ENCODE assay signal across 10 cellular contexts in genomic region chr6:85674604-85675003, GRCh38. TPM values are rescaled to one million over a fixed set of nuclear protein-coding genes. Genes with fewer than 3 reads are reported as not detected.
DNase-seq lines count a peak whose midpoint lies in the region; ATAC-seq and TF ChIP-seq lines count a peak whose summit lies in the region.
"Had no signal": no experiment of that assay in that cellular context is flagged by ENCODE, and none has a peak within 500 bp of the region (broad histone marks: within the 10 kb centered on the region; RNA-seq: fewer than 3 reads in every experiment).

No MANE protein-coding gene starts in this region.

- no peaks in the 10 kb centered on the region for H3K9me3 ChIP-seq in skeletal muscle satellite cell (replicated peaks; ENCODE audit: low read length)

- H3K4me3 Mint-ChIP-seq in activated CD4-positive, alpha-beta T cell treated with anti-CD3 and anti-CD28 coated beads, Interleukin-2, amount 10 ng/mL, durations not matched to agents 7 days and 5 days, result peak overlapping the region; percentile 2

- H3K27me3 Mint-ChIP-seq in activated CD4-positive, alpha-beta T cell treated with anti-CD3 and anti-CD28 coated beads, Interleukin-2, amount 10 ng/mL, durations not matched to agents 7 days and 5 days, result no peaks in the 10 kb centered on the region
- H3K27me3 Mint-ChIP-seq: naive B cell had no signal

- POLR2A ChIA-PET in activated CD4-positive, alpha-beta T cell treated with anti-CD3 and anti-CD28 coated beads, Interleukin-2, amount 10 ng/mL, durations not matched to agents 7 days and 5 days (lab: Charles Lee), result interaction anchor here (0.6 to 5.2 kb wide), 2 partner anchors 33 to 1450 kb away, joined by 3 to 109 read pairs; partner anchors contain the start of gene SYNCRIP

- no peak overlapping the region for H3K27ac Mint-ChIP-seq in activated CD4-positive, alpha-beta T cell treated with anti-CD3 and anti-CD28 coated beads, Interleukin-2, amount 10 ng/mL, durations not matched to agents 7 days and 5 days

- H3K36me3 ChIP-seq in skeletal muscle satellite cell (ENCODE audit: insufficient read depth, low read length), result peaks cover 40% of the 10 kb centered on the region

- ATAC-seq in GM19023 (IDR thresholded peaks at IDR 0.05; ENCODE audit: unreplicated experiment) (no peak), GM18498 (IDR thresholded peaks at IDR 0.05; ENCODE audit: unreplicated experiment) (no peak)

- peaks cover 72% of the 10 kb centered on the region for H3K36me3 Mint-ChIP-seq in activated CD4-positive, alpha-beta T cell treated with anti-CD3 and anti-CD28 coated beads, Interleukin-2, amount 10 ng/mL, durations not matched to agents 7 days and 5 days (ENCODE audit: low read depth)

- no peak for TF ChIP-seq CTCF in NB4 (IDR thresholded peaks at IDR 0.05; ENCODE audit: low read depth, low read length)

- CTCF ChIA-PET in activated CD4-positive, alpha-beta T cell treated with anti-CD3 and anti-CD28 coated beads, Interleukin-2, amount 10 ng/mL, durations not matched to agents 7 days and 5 days (lab: Charles Lee), result interaction anchor here (0.6 kb wide), 2 partner anchors 27 to 38 kb away, joined by 3 read pairs; no protein-coding TSS in a partner anchor

- H3K4me1 Mint-ChIP-seq in activated CD4-positive, alpha-beta T cell treated with anti-CD3 and anti-CD28 coated beads, Interleukin-2, amount 10 ng/mL, durations not matched to agents 7 days and 5 days, result peaks cover 66% of the 10 kb centered on the region

- TF ChIP-seq POLR2A in NB4 (IDR thresholded peaks at IDR 0.05; ENCODE audit: extremely low read depth, insufficient read length), result no peak

- H3K9ac ChIP-seq in skeletal muscle satellite cell (ENCODE audit: low read depth, low read length), result no peak overlapping the region

- DNase-seq in activated CD4-positive, alpha-beta T cell treated with anti-CD3 and anti-CD28 coated beads, Interleukin-2, amount 10 ng/mL, durations not matched to agents 7 days and 5 days, result no peak
- no peak for DNase-seq in activated CD4-positive, alpha-beta T cell treated with anti-CD3 and anti-CD28 coated beads for 1 hour
- peak; percentile 36 for DNase-seq in NB4 (ENCODE audit: low read depth)
- peak; percentile 39 for DNase-seq in cerebellar cortex (ENCODE audit: low spot score)
- DNase-seq in NCI-H128 (lab: John Stamatoyannopoulos, UW; ENCODE audit: unreplicated experiment), result no peak
- DNase-seq: C1 segment of cervical spinal cord, naive B cell had no signal

- H3K27me3 ChIP-seq in skeletal muscle satellite cell (ENCODE audit: control insufficient read depth, insufficient read depth, low read length), result no peaks in the 10 kb centered on the region

- peak overlapping the region; percentile 97 for H3K4me3 ChIP-seq in NB4 (ENCODE audit: low read depth, low read length)
- H3K4me3 ChIP-seq in skeletal muscle satellite cell (ENCODE audit: low read length), result no peak overlapping the region

- H3K4me2 ChIP-seq in skeletal muscle satellite cell (ENCODE audit: low read length), result peak overlapping the region; percentile 88

- H3K4me1 ChIP-seq in skeletal muscle satellite cell (ENCODE audit: control insufficient read depth, insufficient read depth, low read length), result peaks cover 33% of the 10 kb centered on the region

- no peaks in the 10 kb centered on the region for H3K9me3 Mint-ChIP-seq in activated CD4-positive, alpha-beta T cell treated with anti-CD3 and anti-CD28 coated beads, Interleukin-2, amount 10 ng/mL, durations not matched to agents 7 days and 5 days

RNA-seq across cellular contexts. Expression of gene SYNCRIP, which starts 31.9 kb away (rescaled TPM):
- total RNA-seq in activated CD4-positive, alpha-beta T cell treated with anti-CD3 and anti-CD28 coated beads, Interleukin-2, amount 10 ng/mL, durations not matched to agents 7 days and 5 days, result 100 to 1,000 TPM; 111 to 118 TPM
- 68.8 and 76.6 TPM in 2 replicates for total RNA-seq in skeletal muscle satellite cell (2012; rRNA removed)

Comparison
In these comparisons a context has a peak if more than half of its experiments do, and no peak if none do; other contexts are left out.
1. DNase-seq: peak in NB4 (single experiment) and cerebellar cortex (single experiment); none in activated CD4-positive, alpha-beta T cell treated with anti-CD3 and anti-CD28 coated beads, Interleukin-2, amount 10 ng/mL, durations not matched to agents 7 days and 5 days (single experiment), activated CD4-positive, alpha-beta T cell treated with anti-CD3 and anti-CD28 coated beads for 1 hour (single experiment) and NCI-H128 (single experiment).